16 cellular contexts compared by ENCODE assay signal in genomic region chr2:165635532-165635931, GRCh38.
DNase-seq lines count a peak whose midpoint lies in the region; ATAC-seq and TF ChIP-seq lines count a peak whose summit lies in the region.
"Had no signal": no experiment of that assay in that cellular context is flagged by ENCODE, and none has a peak within 500 bp of the region (broad histone marks: within the 10 kb centered on the region; RNA-seq: fewer than 3 reads in every experiment).

No MANE protein-coding gene starts in this region.

- H2AFZ ChIP-seq in GM23338 (no peak overlapping the region), neuronal stem cell (ENCODE audit: low read length) (no peak overlapping the region)

- H3K9me2 ChIP-seq in GM23338 (ENCODE audit: insufficient read depth), result no peaks in the 10 kb centered on the region

- no peak overlapping the region for H4K91ac ChIP-seq in neuronal stem cell (ENCODE audit: low read depth, low read length, poor library complexity)

- no peaks in the 10 kb centered on the region for H3K36me3 Mint-ChIP-seq in GM23338 (ENCODE audit: low read depth)
- no peaks in the 10 kb centered on the region for H3K36me3 Mint-ChIP-seq in Calu3 (ENCODE audit: insufficient read depth, unreplicated experiment)

- no peaks in the 10 kb centered on the region for H3F3A ChIP-seq in GM23338 (replicated peaks; ENCODE audit: low read depth)

- H3K4me1 Mint-ChIP-seq in GM23338, result peaks cover 37% of the 10 kb centered on the region
- H3K4me1 Mint-ChIP-seq in Calu3 (ENCODE audit: low read depth, unreplicated experiment), result no peaks in the 10 kb centered on the region

- peaks cover 3% of the 10 kb centered on the region for H3K27me3 Mint-ChIP-seq in GM23338 (ENCODE audit: insufficient read depth, low read depth, poor library complexity)
- no peaks in the 10 kb centered on the region for H3K27me3 Mint-ChIP-seq in Calu3 (ENCODE audit: unreplicated experiment)

- H3K9me3 Mint-ChIP-seq in GM23338, result no peaks in the 10 kb centered on the region
- H3K9me3 Mint-ChIP-seq in Calu3 (ENCODE audit: low read depth, unreplicated experiment), result no peaks in the 10 kb centered on the region

- WGBS in neuronal stem cell (ENCODE audit: extremely low coverage in 2 of 2, insufficient read length in 2 of 2, insufficient replicate concordance in 1 of 2), 2 donors, result no CpG with 5 or more reads among the region's 1 CpG

- H3K27ac ChIP-seq in GM23338 (ENCODE audit: low read depth), result peak overlapping the region; percentile 91; the same call in 1 of the 2 replicates
- H3K27ac ChIP-seq in SK-N-MC, result no peak overlapping the region
- no peak overlapping the region for H3K27ac ChIP-seq in neuronal stem cell (replicated peaks; ENCODE audit: low read length)
- H3K27ac ChIP-seq: SJSA1 had no signal

- H3K27ac Mint-ChIP-seq in GM23338 (peak overlapping the region; percentile 14; the same call in 1 of the 2 replicates), Calu3 (ENCODE audit: unreplicated experiment) (no peak overlapping the region)

- CTCF ChIA-PET in Calu3 (lab: Charles Lee), result no interaction called here

- TF ChIP-seq CTCF in GM23338 (conservative IDR thresholded peaks at IDR 0.05; ENCODE audit: low read depth in 2 of 2), result no peak
- no peak for TF ChIP-seq CTCF in Calu3 (IDR thresholded peaks at IDR 0.05; ENCODE audit: unreplicated experiment)

- no TSS peak for BruUV-seq in Calu3 (replicated peaks; lab: Mats Ljungman, UMichigan)

- no peaks in the 10 kb centered on the region for H3K27me3 ChIP-seq in GM23338 (ENCODE audit: insufficient read depth)
- no peaks in the 10 kb centered on the region for H3K27me3 ChIP-seq in neuronal stem cell (ENCODE audit: control insufficient read depth in 3 of 3, insufficient read depth in 3 of 3, low read depth in 1 of 3, low read length in 3 of 3)
- H3K27me3 ChIP-seq: MG63, SJSA1 had no signal

- H3K4ac ChIP-seq in neuronal stem cell (ENCODE audit: low read length), result no peak overlapping the region

- no peaks in the 10 kb centered on the region for H3K79me2 ChIP-seq in GM23338 (replicated peaks; ENCODE audit: insufficient read depth)

- H4K8ac ChIP-seq in neuronal stem cell (ENCODE audit: low read depth, low read length), result no peak overlapping the region

- no peak overlapping the region for H3K4me3 Mint-ChIP-seq in GM23338
- no peak overlapping the region for H3K4me3 Mint-ChIP-seq in Calu3 (ENCODE audit: low read depth, unreplicated experiment)

- H2BK12ac ChIP-seq in neuronal stem cell (ENCODE audit: low read length), result peak overlapping the region; percentile 6

- H3K9me3 ChIP-seq in SK-N-MC (ENCODE audit: low read depth, low read length), result no peaks in the 10 kb centered on the region
- H3K9me3 ChIP-seq in neuronal stem cell (replicated peaks in 1 of 2; ENCODE audit: control insufficient read depth in 2 of 2, insufficient read depth in 1 of 2, low read depth in 1 of 2, low read length in 2 of 2), result no peaks in the 10 kb centered on the region
- H3K9me3 ChIP-seq: MG63, SJSA1 had no signal

- no peak for ATAC-seq in GM23338
- ATAC-seq in esophagus mucosa, result peak; percentile 80

- H3K4me2 ChIP-seq in GM23338 (no peak overlapping the region), neuronal stem cell (ENCODE audit: insufficient read depth, low read length, poor library complexity, severe bottlenecking) (no peak overlapping the region)

- H3K79me1 ChIP-seq in neuronal stem cell (ENCODE audit: low read depth, low read length), result peaks cover 2% of the 10 kb centered on the region

- intact Hi-C loops in Calu3 (cut with micrococcal nuclease; ENCODE audit: unreplicated experiment), result no loop called here

- no peak for DNase-seq in GM23338 (ENCODE audit: low spot score)
- no peak for DNase-seq in SK-N-MC (ENCODE audit: low read depth, low spot score)
- DNase-seq in neuronal stem cell (ENCODE audit: low spot score), result no peak
- DNase-seq in Calu3, result no peak
- no peak for DNase-seq in activated CD4-positive, alpha-beta T cell treated with anti-CD3 and anti-CD28 coated beads, Interleukin-2, amount 50 U/mL, for 4 hours
- DNase-seq in HCEC 1CT, result no peak
- no peak for DNase-seq in NOMO-1 treated with dmso at 0.1 percent for 144 hours (lab: John Stamatoyannopoulos, UW; ENCODE audit: unreplicated experiment)
- DNase-seq: GDM1, GOT3, Karpas-422, NCI-H69, OCI-M1, RPMI8226 had no signal

- H3K4me1 ChIP-seq in GM23338 (ENCODE audit: insufficient read depth) (peaks cover 33% of the 10 kb centered on the region), neuronal stem cell (ENCODE audit: control insufficient read depth in 2 of 2, insufficient read depth in 1 of 2, low read depth in 1 of 2, low read length in 2 of 2) (peaks cover 5 to 18% of the 10 kb centered on the region in 2 donors)
- H3K4me1 ChIP-seq: SJSA1 had no signal

- no peak overlapping the region for H3K9ac ChIP-seq in SK-N-MC (ENCODE audit: insufficient read length)
- no peak overlapping the region for H3K9ac ChIP-seq in neuronal stem cell (ENCODE audit: low read depth, low read length, poor library complexity)

- H3K14ac ChIP-seq in neuronal stem cell (ENCODE audit: low read length), result no peak overlapping the region

- H3K23ac ChIP-seq in neuronal stem cell (ENCODE audit: low read depth, low read length, poor library complexity), result no peak overlapping the region

- no peak overlapping the region for H3K18ac ChIP-seq in neuronal stem cell (ENCODE audit: low read length)

- H3K36me3 ChIP-seq in GM23338 (ENCODE audit: insufficient read depth) (no peaks in the 10 kb centered on the region), SK-N-MC (ENCODE audit: insufficient read depth, low read length) (no peaks in the 10 kb centered on the region), neuronal stem cell (replicated peaks in 1 of 2; ENCODE audit: control insufficient read depth in 2 of 2, insufficient read depth in 2 of 2, low read length in 2 of 2) (peaks cover 0 to 23% of the 10 kb centered on the region in 2 donors)
- H3K36me3 ChIP-seq: MG63, SJSA1 had no signal

- no peak overlapping the region for H2BK120ac ChIP-seq in neuronal stem cell (ENCODE audit: low read depth, low read length)

- no peaks in the 10 kb centered on the region for H4K20me1 ChIP-seq in GM23338 (replicated peaks; ENCODE audit: insufficient read depth)

- H2BK5ac ChIP-seq in neuronal stem cell (ENCODE audit: low read length), result no peak overlapping the region

- H2AK5ac ChIP-seq in neuronal stem cell (ENCODE audit: low read depth, low read length), result no peak overlapping the region

- H2BK15ac ChIP-seq in neuronal stem cell (ENCODE audit: low read length), result no peak overlapping the region

- no peak overlapping the region for H3K4me3 ChIP-seq in GM23338
- H3K4me3 ChIP-seq in SK-N-MC, result peak overlapping the region; percentile 52; the same call in 1 of the 2 replicates
- H3K4me3 ChIP-seq in neuronal stem cell (ENCODE audit: low read length in 2 of 2), result no peak overlapping the region
- H3K4me3 ChIP-seq: MG63, SJSA1 had no signal

TF ChIP-seq in GM23338, 12 proteins besides CTCF, POLR2A, EP300 and RAD21:
- no peak for TF ChIP-seq STAT1 (IDR thresholded peaks at IDR 0.05; ENCODE audit: unreplicated experiment)
TF ChIP-seq in GM23338: peak in this region for 0.
